Comparison of ENCODE assay signal across 29 cellular contexts in the genomic region with DNA sequence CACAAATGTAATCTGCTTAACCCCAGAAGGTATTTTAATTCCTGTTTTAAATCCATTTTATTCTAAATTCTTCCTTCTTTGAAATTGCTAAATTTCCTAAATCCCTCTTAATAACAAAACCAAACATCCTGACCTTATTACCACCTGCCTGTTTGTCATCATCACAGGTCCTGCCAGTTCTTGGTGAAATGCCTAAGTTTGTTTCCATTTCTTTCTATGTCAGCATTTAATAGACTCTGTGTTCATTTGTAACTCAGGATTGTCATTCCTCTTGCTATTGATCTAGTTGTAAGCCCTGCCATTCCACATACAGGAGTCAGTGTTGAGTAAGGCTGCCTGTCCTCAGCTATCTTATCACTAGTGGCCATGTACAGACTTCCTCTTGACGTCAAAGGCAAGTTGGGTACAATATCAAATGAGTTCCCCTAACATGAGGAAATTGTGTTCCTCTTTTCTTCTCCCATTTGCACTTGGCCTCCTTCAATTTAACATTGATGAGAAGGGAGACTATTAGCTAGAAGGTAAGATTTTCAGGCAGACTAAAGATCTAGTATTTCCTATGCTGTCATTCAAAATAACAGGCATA.
DNase-seq lines count a peak whose midpoint lies in the region; ATAC-seq and TF ChIP-seq lines count a peak whose summit lies in the region.
"Had no signal": no experiment of that assay in that cellular context is flagged by ENCODE, and none has a peak within 500 bp of the region (broad histone marks: within the 10 kb centered on the region; RNA-seq: fewer than 3 reads in every experiment).

No MANE protein-coding gene starts in this region.

- DNase-seq in HT1080 (ENCODE audit: low read depth), result peak; percentile 0
- DNase-seq in NOMO-1 treated with DMSO at 0.1 percent for 48 hours (lab: John Stamatoyannopoulos, UW; ENCODE audit: unreplicated experiment), result peak; percentile 28
- peak; percentile 47 for DNase-seq in astrocyte of the hippocampus (ENCODE audit: low read depth, low spot score)
- no peak for DNase-seq in natural killer cell treated with Interleukin-12 subunit alpha and Interleukin-12 subunit beta and Interleukin-15 and Interleukin-18, amount 100 ng/mL, for 72 hours (ENCODE audit: low spot score)
- no peak for DNase-seq in germinal center (ENCODE audit: low spot score)
- no peak for DNase-seq in cerebellar nuclear complex (lab: John Stamatoyannopoulos, UW)
- no peak for DNase-seq in MCF 10A (ENCODE audit: unreplicated experiment)
- DNase-seq: activated B cell treated with CpG ODN at 0.5 μM for 24 hours; activated CD4-positive, alpha-beta T cell treated with anti-CD3 and anti-CD28 coated beads, Interleukin-2, amount 50 U/mL, for 1 hour; activated naive CD4-positive, alpha-beta T cell; activated T-cell treated with anti-CD3 and anti-CD28 coated beads, Interleukin-2, amount 50 U/mL, for 4 hours; endodermal cell; gastrocnemius medialis; GM23248; hypothalamus; immature natural killer cell; NCI-H1417 treated with DMSO at 0.1 percent for 48 hours; NCI-H2081 treated with DMSO at 0.1 percent for 48 hours; NCI-H345; NCI-H774; PC-9; posterior cingulate gyrus; stimulated activated CD4-positive, alpha-beta T cell treated with anti-CD3 and anti-CD28 coated beads, Interleukin-15, amount 100 ng/mL, for 24 hours; stimulated activated naive CD4-positive, alpha-beta T cell; testis had no signal

- peaks cover 0 to 9% of the 10 kb centered on the region in 2 donors for H3K27me3 Mint-ChIP-seq in natural killer cell treated with Interleukin-12 subunit alpha and Interleukin-12 subunit beta and Interleukin-15 and Interleukin-18, amount 100 ng/mL, for 72 hours
- H3K27me3 Mint-ChIP-seq in MCF 10A (ENCODE audit: insufficient read depth, unreplicated experiment), result no peaks in the 10 kb centered on the region
- H3K27me3 Mint-ChIP-seq: activated B cell treated with CpG ODN at 0.5 μM for 24 hours had no signal

- H3K9me3 Mint-ChIP-seq in natural killer cell treated with Interleukin-12 subunit alpha and Interleukin-12 subunit beta and Interleukin-15 and Interleukin-18, amount 100 ng/mL, for 72 hours, result no peaks in the 10 kb centered on the region
- H3K9me3 Mint-ChIP-seq in MCF 10A (ENCODE audit: unreplicated experiment), result peaks cover 15% of the 10 kb centered on the region
- H3K9me3 Mint-ChIP-seq: activated B cell treated with CpG ODN at 0.5 μM for 24 hours; activated T-cell treated with anti-CD3 and anti-CD28 coated beads, Interleukin-2, amount 50 U/mL, for 4 hours had no signal

- no peak overlapping the region for H3K27ac Mint-ChIP-seq in natural killer cell treated with Interleukin-12 subunit alpha and Interleukin-12 subunit beta and Interleukin-15 and Interleukin-18, amount 100 ng/mL, for 72 hours
- H3K27ac Mint-ChIP-seq in MCF 10A (ENCODE audit: low read depth, unreplicated experiment), result no peak overlapping the region
- H3K27ac Mint-ChIP-seq: activated B cell treated with CpG ODN at 0.5 μM for 24 hours, endodermal cell, immature natural killer cell had no signal

- intact Hi-C loops in MCF 10A (cut with micrococcal nuclease), result no loop called here

- peak overlapping the region; percentile 1 for H3K4me3 Mint-ChIP-seq in natural killer cell treated with Interleukin-12 subunit alpha and Interleukin-12 subunit beta and Interleukin-15 and Interleukin-18, amount 100 ng/mL, for 72 hours
- H3K4me3 Mint-ChIP-seq in MCF 10A (ENCODE audit: unreplicated experiment), result no peak overlapping the region
- H3K4me3 Mint-ChIP-seq: activated B cell treated with CpG ODN at 0.5 μM for 24 hours; activated T-cell treated with anti-CD3 and anti-CD28 coated beads, Interleukin-2, amount 50 U/mL, for 4 hours; endodermal cell; immature natural killer cell; neural crest cell had no signal

- no peak for ATAC-seq in natural killer cell treated with Interleukin-12 subunit alpha and Interleukin-12 subunit beta and Interleukin-15 and Interleukin-18, amount 100 ng/mL, for 72 hours
- ATAC-seq: activated T-cell treated with anti-CD3 and anti-CD28 coated beads, Interleukin-2, amount 50 U/mL, for 4 hours; gastrocnemius medialis; Right ventricle myocardium inferior; sciatic nerve; SK-N-SH treated with all-trans-retinoic acid at 6 μM for 48 hours had no signal

- POLR2A ChIA-PET in MCF 10A (lab: Yijun Ruan, JAX), result no interaction called here

- CTCF ChIA-PET in MCF 10A (lab: Yijun Ruan, JAX), result no interaction called here

- H3K36me3 Mint-ChIP-seq in natural killer cell treated with Interleukin-12 subunit alpha and Interleukin-12 subunit beta and Interleukin-15 and Interleukin-18, amount 100 ng/mL, for 72 hours, result no peaks in the 10 kb centered on the region
- no peaks in the 10 kb centered on the region for H3K36me3 Mint-ChIP-seq in MCF 10A (ENCODE audit: insufficient read depth, unreplicated experiment)
- H3K36me3 Mint-ChIP-seq: immature natural killer cell had no signal

- no TSS peak for BruUV-seq in MCF 10A (replicated peaks; lab: Mats Ljungman, UMichigan)

- H3K4me1 Mint-ChIP-seq in natural killer cell treated with Interleukin-12 subunit alpha and Interleukin-12 subunit beta and Interleukin-15 and Interleukin-18, amount 100 ng/mL, for 72 hours (ENCODE audit: low read depth in 2 of 2), result no peaks in the 10 kb centered on the region
- H3K4me1 Mint-ChIP-seq in MCF 10A (ENCODE audit: insufficient read depth, unreplicated experiment), result no peaks in the 10 kb centered on the region
- H3K4me1 Mint-ChIP-seq: activated B cell treated with CpG ODN at 0.5 μM for 24 hours, immature natural killer cell had no signal

- TF ChIP-seq CTCF in MCF 10A (IDR thresholded peaks at IDR 0.05; ENCODE audit: unreplicated experiment), result no peak

Comparison
In these comparisons a context has a peak if more than half of its experiments do, and no peak if none do; other contexts are left out.
1. DNase-seq: peak in HT1080 (single experiment), NOMO-1 treated with DMSO at 0.1 percent for 48 hours (single experiment) and astrocyte of the hippocampus (single experiment); none in natural killer cell treated with Interleukin-12 subunit alpha and Interleukin-12 subunit beta and Interleukin-15 and Interleukin-18, amount 100 ng/mL, for 72 hours (single experiment), germinal center (single experiment), cerebellar nuclear complex (0 of 2) and MCF 10A (single experiment).